Comparison of ENCODE assay signal across 8 cellular contexts in the genomic region with DNA sequence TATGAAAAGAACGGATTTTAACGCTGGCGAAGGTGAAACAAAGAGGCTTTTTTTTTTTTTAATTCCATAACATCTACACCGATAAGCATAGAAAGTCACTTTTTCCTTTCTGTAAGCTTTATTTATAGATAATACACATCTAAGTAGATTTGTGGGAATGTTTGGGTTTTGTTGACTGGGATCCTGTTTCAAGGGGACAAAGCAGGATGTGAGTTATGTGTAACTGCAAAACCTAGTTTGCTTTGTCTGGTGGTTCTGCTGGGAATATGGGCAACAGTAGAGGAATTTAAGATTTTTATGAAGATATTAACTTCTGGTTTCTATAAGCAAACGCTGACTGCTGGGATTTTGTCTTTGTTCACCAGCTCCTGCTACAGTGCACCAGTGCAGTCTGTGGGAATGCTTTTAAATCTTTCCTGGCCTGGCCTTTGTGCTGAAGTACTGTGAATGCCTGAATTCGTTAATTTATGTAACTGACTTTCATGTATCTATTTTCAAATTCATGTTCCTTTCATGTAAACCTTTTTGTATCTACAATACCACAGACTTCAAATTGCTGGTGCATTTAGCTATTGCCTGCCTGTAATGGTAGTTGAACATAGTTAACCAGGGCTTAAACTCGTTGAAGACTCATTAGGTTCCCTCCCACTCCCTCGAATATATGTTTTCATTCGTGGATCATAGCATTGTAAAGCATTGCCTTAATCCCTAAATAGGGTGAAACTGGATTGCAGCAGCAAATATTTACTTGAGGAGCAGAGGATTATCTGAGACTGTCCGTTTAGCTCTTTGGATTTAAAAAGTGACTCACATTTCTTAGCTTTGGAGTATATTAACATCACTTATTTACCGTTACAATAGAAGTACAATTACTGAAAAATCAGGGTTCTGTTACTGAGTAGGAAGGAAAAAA. TPM values are rescaled to one million over a fixed set of nuclear protein-coding genes. Genes with fewer than 3 reads are reported as not detected.
DNase-seq lines count a peak whose midpoint lies in the region; ATAC-seq lines count a peak whose summit lies in the region.

No MANE protein-coding gene starts in this region.

- H3K4me1 Mint-ChIP-seq in activated T-cell treated with anti-CD3 and anti-CD28 coated beads, Interleukin-2, amount 50 U/mL, for 72 hours (ENCODE audit: low read depth): peaks cover 40% of the 10 kb centered on the region
- H3K4me1 Mint-ChIP-seq in immature natural killer cell: peaks cover 34 to 57% of the 10 kb centered on the region in 2 donors
- peaks cover 17 to 44% of the 10 kb centered on the region in 2 donors for H3K4me1 Mint-ChIP-seq in stimulated activated naive B cell treated with anti-CD40 and anti-IgM and Interleukin-4, amounts not matched to agents 10 μg/mL and 1 μg/mL and 100 μg/mL, for 72 hours

- H3K36me3 Mint-ChIP-seq in activated T-cell treated with anti-CD3 and anti-CD28 coated beads, Interleukin-2, amount 50 U/mL, for 72 hours (ENCODE audit: insufficient read depth in 2 of 2): peaks cover 0 to 2% of the 10 kb centered on the region in 2 donors
- peaks cover 8 to 13% of the 10 kb centered on the region in 2 donors for H3K36me3 Mint-ChIP-seq in activated naive CD4-positive, alpha-beta T cell treated with anti-CD3 and anti-CD28 coated beads, Interleukin-2, amount 50 U/mL, for 72 hours
- no peaks in the 10 kb centered on the region for H3K36me3 Mint-ChIP-seq in immature natural killer cell
- H3K36me3 Mint-ChIP-seq in stimulated activated naive B cell treated with anti-CD40 and anti-IgM and Interleukin-4, amounts not matched to agents 10 μg/mL and 1 μg/mL and 100 μg/mL, for 72 hours: peaks cover 8 to 11% of the 10 kb centered on the region in 2 donors

- H3K27me3 Mint-ChIP-seq in activated T-cell treated with anti-CD3 and anti-CD28 coated beads, Interleukin-2, amount 50 U/mL, for 72 hours (ENCODE audit: low read depth): no peaks in the 10 kb centered on the region
- H3K27me3 Mint-ChIP-seq in immature natural killer cell (ENCODE audit: low read depth in 3 of 3): peaks cover 0 to 9% (median 4%) of the 10 kb centered on the region in 3 donors
- H3K27me3 Mint-ChIP-seq in stimulated activated naive B cell treated with anti-CD40 and anti-IgM and Interleukin-4, amounts not matched to agents 10 μg/mL and 1 μg/mL and 100 μg/mL, for 72 hours: no peaks in the 10 kb centered on the region

- H3K27ac Mint-ChIP-seq in activated T-cell treated with anti-CD3 and anti-CD28 coated beads, Interleukin-2, amount 50 U/mL, for 72 hours: peak overlapping the region; percentile 47
- H3K27ac Mint-ChIP-seq in activated naive CD4-positive, alpha-beta T cell treated with anti-CD3 and anti-CD28 coated beads, Interleukin-2, amount 50 U/mL, for 72 hours: peak overlapping the region; percentile 56 to 98
- peak overlapping the region; percentile 91 to 98 (median 96) for H3K27ac Mint-ChIP-seq in immature natural killer cell
- H3K27ac Mint-ChIP-seq in stimulated activated naive B cell treated with anti-CD40 and anti-IgM and Interleukin-4, amounts not matched to agents 10 μg/mL and 1 μg/mL and 100 μg/mL, for 72 hours: peak overlapping the region; percentile 99

- H3K9me3 Mint-ChIP-seq in activated T-cell treated with anti-CD3 and anti-CD28 coated beads, Interleukin-2, amount 50 U/mL, for 72 hours: no peaks in the 10 kb centered on the region
- no peaks in the 10 kb centered on the region for H3K9me3 Mint-ChIP-seq in activated naive CD4-positive, alpha-beta T cell treated with anti-CD3 and anti-CD28 coated beads, Interleukin-2, amount 50 U/mL, for 72 hours
- no peaks in the 10 kb centered on the region for H3K9me3 Mint-ChIP-seq in immature natural killer cell
- H3K9me3 Mint-ChIP-seq in stimulated activated naive B cell treated with anti-CD40 and anti-IgM and Interleukin-4, amounts not matched to agents 10 μg/mL and 1 μg/mL and 100 μg/mL, for 72 hours: peaks cover 0 to 2% of the 10 kb centered on the region in 2 donors

- peak overlapping the region; percentile 97 to 99 for H3K4me3 Mint-ChIP-seq in activated T-cell treated with anti-CD3 and anti-CD28 coated beads, Interleukin-2, amount 50 U/mL, for 72 hours
- peak overlapping the region; percentile 93 to 99 (median 95) for H3K4me3 Mint-ChIP-seq in immature natural killer cell
- peak overlapping the region; percentile 99 for H3K4me3 Mint-ChIP-seq in stimulated activated naive B cell treated with anti-CD40 and anti-IgM and Interleukin-4, amounts not matched to agents 10 μg/mL and 1 μg/mL and 100 μg/mL, for 72 hours

- no peak for ATAC-seq in activated T-cell treated with anti-CD3 and anti-CD28 coated beads, Interleukin-2, amount 50 U/mL, for 72 hours (replicated peaks in 1 of 2)
- no peak for ATAC-seq in activated naive CD4-positive, alpha-beta T cell treated with anti-CD3 and anti-CD28 coated beads, Interleukin-2, amount 50 U/mL, for 72 hours
- no peak for ATAC-seq in stimulated activated naive B cell treated with anti-CD40 and anti-IgM and Interleukin-4, amounts not matched to agents 10 μg/mL and 1 μg/mL and 100 μg/mL, for 72 hours (replicated peaks)

- DNase-seq in activated T-cell treated with anti-CD3 and anti-CD28 coated beads, Interleukin-2, amount 50 U/mL, for 72 hours: no peak
- no peak for DNase-seq in activated T-cell treated with anti-CD3 and anti-CD28 coated beads, Interleukin-2, amount 50 U/mL, for 48 hours
- DNase-seq in activated naive CD4-positive, alpha-beta T cell treated with anti-CD3 and anti-CD28 coated beads, Interleukin-2, amount 50 U/mL, for 72 hours (ENCODE audit: low spot score in 2 of 2): no peak
- no peak for DNase-seq in immature natural killer cell
- DNase-seq in stimulated activated naive B cell treated with anti-CD40 and anti-IgM and Interleukin-4, amounts not matched to agents 10 μg/mL and 1 μg/mL and 100 μg/mL, for 72 hours: no peak
- no peak for DNase-seq in HuH-7.5 (ENCODE audit: low spot score)
- DNase-seq in NCI-H2171 treated with DMSO at 0.1 percent for 48 hours (lab: John Stamatoyannopoulos, UW): no peak
- no peak for DNase-seq in mesenteric fat pad (ENCODE audit: low spot score)

RNA-seq across cellular contexts. Expression of a gene that starts 1.5 kb away (rescaled TPM):
- total RNA-seq in activated T-cell treated with anti-CD3 and anti-CD28 coated beads, Interleukin-2, amount 50 U/mL, for 72 hours: 10 to 100 TPM; 20.4 to 25.4 TPM
- total RNA-seq in activated naive CD4-positive, alpha-beta T cell treated with anti-CD3 and anti-CD28 coated beads, Interleukin-2, amount 50 U/mL, for 72 hours: 10 to 100 TPM; 19.7 to 27.6 TPM
- polyA plus RNA-seq in immature natural killer cell: 10 to 100 TPM; 21.9 to 38.9 (median 27.7) TPM
- 18.9 TPM for total RNA-seq in mesenteric fat pad

Comparison
In these comparisons a context has a peak if more than half of its experiments do, and no peak if none do; other contexts are left out.
1. H3K27ac Mint-ChIP-seq: peak in every context shown above with its lines; median percentile 99 in stimulated activated naive B cell treated with anti-CD40 and anti-IgM and Interleukin-4, amounts not matched to agents 10 μg/mL and 1 μg/mL and 100 μg/mL, for 72 hours; 96 in immature natural killer cell; 77 in activated naive CD4-positive, alpha-beta T cell treated with anti-CD3 and anti-CD28 coated beads, Interleukin-2, amount 50 U/mL, for 72 hours; 47 in activated T-cell treated with anti-CD3 and anti-CD28 coated beads, Interleukin-2, amount 50 U/mL, for 72 hours.